Comparison of ENCODE assay signal across 13 cellular contexts in the genomic region with DNA sequence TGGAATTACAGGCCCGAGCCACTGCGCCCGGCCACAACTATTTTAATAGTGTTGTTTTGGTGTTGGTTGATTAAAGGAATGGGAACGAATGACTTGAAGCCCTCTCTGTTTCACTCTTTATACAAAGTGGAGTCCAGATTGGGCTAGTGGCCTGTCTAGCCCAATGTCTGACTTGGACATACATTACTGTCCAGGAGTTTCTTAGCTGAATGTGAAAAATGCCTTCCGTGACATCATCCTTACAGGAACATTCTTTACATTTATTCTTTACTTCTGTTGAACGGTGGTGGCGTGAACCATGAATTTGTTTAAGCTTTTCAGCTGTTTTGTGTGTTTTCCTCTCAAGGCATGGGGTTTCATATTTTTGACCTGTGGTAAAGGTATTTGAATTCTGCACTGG. TPM values are rescaled to one million over a fixed set of nuclear protein-coding genes. Genes with fewer than 3 reads are reported as not detected.
DNase-seq lines count a peak whose midpoint lies in the region; ATAC-seq and TF ChIP-seq lines count a peak whose summit lies in the region.
"Had no signal": no experiment of that assay in that cellular context is flagged by ENCODE, and none has a peak within 500 bp of the region (broad histone marks: within the 10 kb centered on the region; RNA-seq: fewer than 3 reads in every experiment).

No MANE protein-coding gene starts in this region.

- no peaks in the 10 kb centered on the region for H3K9me2 ChIP-seq in PC-9 (ENCODE audit: insufficient read depth)

- peaks cover 91% of the 10 kb centered on the region for H4K20me1 ChIP-seq in PC-9 (ENCODE audit: insufficient read depth)

- no peak for ATAC-seq in activated CD8-positive, alpha-beta T cell treated with anti-CD3 and anti-CD28 coated beads for 36 hours
- no peak for ATAC-seq in activated CD8-positive, alpha-beta T cell treated with anti-CD3 and anti-CD28 coated beads, Interleukin-2, amount 10 ng/mL, durations not matched to agents 7 days and 5 days
- ATAC-seq in left cardiac atrium: no peak
- ATAC-seq: esophagus mucosa had no signal

- peaks cover 67% of the 10 kb centered on the region for H3K4me1 ChIP-seq in PC-9 (replicated peaks; ENCODE audit: insufficient read depth)
- H3K4me1 ChIP-seq in sigmoid colon: peaks cover 0 to 95% (median 91%) of the 10 kb centered on the region in 4 donors

- 75 to 85% methylated on average over 7 of the region's 7 CpGs for WGBS in sigmoid colon, 2 donors

- peaks cover 31% of the 10 kb centered on the region; the same call in 1 of the 2 replicates for H3K36me3 ChIP-seq in PC-9 (ENCODE audit: low read depth)
- no peaks in the 10 kb centered on the region for H3K36me3 ChIP-seq in sigmoid colon
- peaks cover 46% of the 10 kb centered on the region for H3K36me3 ChIP-seq in WERI-Rb-1
- H3K36me3 ChIP-seq: tibial artery had no signal

- H2AFZ ChIP-seq in PC-9: no peak overlapping the region

- no peaks in the 10 kb centered on the region for H3K9me3 ChIP-seq in PC-9 (ENCODE audit: insufficient read depth, low read depth)
- H3K9me3 ChIP-seq in sigmoid colon: no peaks in the 10 kb centered on the region
- no peaks in the 10 kb centered on the region for H3K9me3 ChIP-seq in WERI-Rb-1 (ENCODE audit: severe bottlenecking)
- H3K9me3 ChIP-seq: tibial artery had no signal

- H3K4me3 ChIP-seq in PC-9: no peak overlapping the region
- H3K4me3 ChIP-seq in sigmoid colon: no peak overlapping the region
- no peak overlapping the region for H3K4me3 ChIP-seq in WERI-Rb-1 (ENCODE audit: low read depth, low read length)
- H3K4me3 ChIP-seq: SK-N-MC, tibial artery had no signal

- POLR2A ChIA-PET in activated CD8-positive, alpha-beta T cell treated with anti-CD3 and anti-CD28 coated beads for 36 hours (lab: Charles Lee): no interaction called here
- POLR2A ChIA-PET in activated CD8-positive, alpha-beta T cell treated with anti-CD3 and anti-CD28 coated beads, Interleukin-2, amount 10 ng/mL, durations not matched to agents 7 days and 5 days (lab: Charles Lee): no interaction called here
- POLR2A ChIA-PET in PC-9 (lab: Charles Lee; ENCODE audit: unreplicated experiment): no interaction called here

- H3K4me3 Mint-ChIP-seq in activated CD8-positive, alpha-beta T cell treated with anti-CD3 and anti-CD28 coated beads for 36 hours: no peak overlapping the region
- H3K4me3 Mint-ChIP-seq in activated CD8-positive, alpha-beta T cell treated with anti-CD3 and anti-CD28 coated beads, Interleukin-2, amount 10 ng/mL, durations not matched to agents 7 days and 5 days: no peak overlapping the region

- no peak for TF ChIP-seq POLR2A in sigmoid colon (IDR thresholded peaks at IDR 0.05)

- H3K9me3 Mint-ChIP-seq in activated CD8-positive, alpha-beta T cell treated with anti-CD3 and anti-CD28 coated beads for 36 hours: no peaks in the 10 kb centered on the region
- H3K9me3 Mint-ChIP-seq in activated CD8-positive, alpha-beta T cell treated with anti-CD3 and anti-CD28 coated beads, Interleukin-2, amount 10 ng/mL, durations not matched to agents 7 days and 5 days (ENCODE audit: insufficient read depth): no peaks in the 10 kb centered on the region

- no peaks in the 10 kb centered on the region for H3K27me3 ChIP-seq in PC-9 (ENCODE audit: insufficient read depth, low read depth)
- no peaks in the 10 kb centered on the region for H3K27me3 ChIP-seq in sigmoid colon
- no peaks in the 10 kb centered on the region for H3K27me3 ChIP-seq in WERI-Rb-1 (ENCODE audit: insufficient read depth, low read depth, severe bottlenecking)
- H3K27me3 ChIP-seq: tibial artery had no signal

- H3K79me2 ChIP-seq in PC-9 (ENCODE audit: low read depth): peaks cover 100% of the 10 kb centered on the region

- no peak for DNase-seq in activated CD8-positive, alpha-beta T cell treated with anti-CD3 and anti-CD28 coated beads for 36 hours
- no peak for DNase-seq in activated CD8-positive, alpha-beta T cell treated with anti-CD3 and anti-CD28 coated beads, Interleukin-2, amount 10 ng/mL, durations not matched to agents 7 days and 5 days
- no peak for DNase-seq in PC-9
- no peak for DNase-seq in epithelial cell of prostate (ENCODE audit: low read depth, low spot score)
- no peak for DNase-seq in sigmoid colon
- no peak for DNase-seq in WERI-Rb-1
- no peak for DNase-seq in HuH-7.5 (ENCODE audit: low spot score)
- no peak for DNase-seq in left cardiac atrium
- DNase-seq: NCI-H1092 treated with DMSO at 0.1 percent for 48 hours, occipital lobe, tibial artery had no signal

- H3F3A ChIP-seq in PC-9 (ENCODE audit: insufficient read depth, low read depth): peaks cover 59% of the 10 kb centered on the region

- no peaks in the 10 kb centered on the region for H3K27me3 Mint-ChIP-seq in activated CD8-positive, alpha-beta T cell treated with anti-CD3 and anti-CD28 coated beads for 36 hours
- H3K27me3 Mint-ChIP-seq in activated CD8-positive, alpha-beta T cell treated with anti-CD3 and anti-CD28 coated beads, Interleukin-2, amount 10 ng/mL, durations not matched to agents 7 days and 5 days (ENCODE audit: low read depth): no peaks in the 10 kb centered on the region

- H3K4me1 Mint-ChIP-seq in activated CD8-positive, alpha-beta T cell treated with anti-CD3 and anti-CD28 coated beads for 36 hours (ENCODE audit: low read depth): peaks cover 66% of the 10 kb centered on the region
- H3K4me1 Mint-ChIP-seq in activated CD8-positive, alpha-beta T cell treated with anti-CD3 and anti-CD28 coated beads, Interleukin-2, amount 10 ng/mL, durations not matched to agents 7 days and 5 days (ENCODE audit: low read depth): peaks cover 62% of the 10 kb centered on the region

- H3K27ac ChIP-seq in PC-9: peak overlapping the region; percentile 17; the same call in 1 of the 2 replicates
- H3K27ac ChIP-seq in epithelial cell of prostate: peak overlapping the region; percentile 96
- peak overlapping the region in 3 of 4 donors; percentile 19 to 52 (median 23) for H3K27ac ChIP-seq in sigmoid colon
- H3K27ac ChIP-seq in WERI-Rb-1: no peak overlapping the region

- peak overlapping the region; percentile 73 for H3K27ac Mint-ChIP-seq in activated CD8-positive, alpha-beta T cell treated with anti-CD3 and anti-CD28 coated beads for 36 hours
- no peak overlapping the region for H3K27ac Mint-ChIP-seq in activated CD8-positive, alpha-beta T cell treated with anti-CD3 and anti-CD28 coated beads, Interleukin-2, amount 10 ng/mL, durations not matched to agents 7 days and 5 days

- no peak for TF ChIP-seq CTCF in activated CD8-positive, alpha-beta T cell treated with anti-CD3 and anti-CD28 coated beads for 36 hours (IDR thresholded peaks at IDR 0.05)
- TF ChIP-seq CTCF in PC-9 (conservative IDR thresholded peaks at IDR 0.05): no peak
- TF ChIP-seq CTCF in sigmoid colon (IDR thresholded peaks at IDR 0.05): no peak
- no peak for TF ChIP-seq CTCF in WERI-Rb-1 (IDR thresholded peaks at IDR 0.05; ENCODE audit: low read depth, low read length)

- intact Hi-C loops in activated CD8-positive, alpha-beta T cell treated with anti-CD3 and anti-CD28 coated beads for 36 hours (cut with micrococcal nuclease): no loop called here
- intact Hi-C loops in PC-9 (cut with micrococcal nuclease; ENCODE audit: unreplicated experiment): no loop called here
- intact Hi-C loops in sigmoid colon (cut with DNase I): no loop called here
- intact Hi-C loops in left cardiac atrium (cut with DNase I): no loop called here

- CTCF ChIA-PET in activated CD8-positive, alpha-beta T cell treated with anti-CD3 and anti-CD28 coated beads for 36 hours (lab: Charles Lee): no interaction called here
- CTCF ChIA-PET in activated CD8-positive, alpha-beta T cell treated with anti-CD3 and anti-CD28 coated beads, Interleukin-2, amount 10 ng/mL, durations not matched to agents 7 days and 5 days (lab: Charles Lee): no interaction called here
- CTCF ChIA-PET in PC-9 (lab: Charles Lee): no interaction called here

- no peak for TF ChIP-seq EP300 in sigmoid colon (IDR thresholded peaks at IDR 0.05)

- no TSS peak for BruUV-seq in PC-9 (replicated peaks; lab: Mats Ljungman, UMichigan)

- H3K4me2 ChIP-seq in PC-9: peak overlapping the region; percentile 36

- H3K36me3 Mint-ChIP-seq in activated CD8-positive, alpha-beta T cell treated with anti-CD3 and anti-CD28 coated beads for 36 hours (ENCODE audit: low read depth): peaks cover 33% of the 10 kb centered on the region
- H3K36me3 Mint-ChIP-seq in activated CD8-positive, alpha-beta T cell treated with anti-CD3 and anti-CD28 coated beads, Interleukin-2, amount 10 ng/mL, durations not matched to agents 7 days and 5 days (ENCODE audit: low read depth): peaks cover 46% of the 10 kb centered on the region

RNA-seq across cellular contexts. Expression of gene RAC1, which starts 5.6 kb away (rescaled TPM):
- total RNA-seq in activated CD8-positive, alpha-beta T cell treated with anti-CD3 and anti-CD28 coated beads for 36 hours: 100 to 1,000 TPM; 143 to 152 TPM
- 100 to 1,000 TPM; 182 to 186 TPM for total RNA-seq in activated CD8-positive, alpha-beta T cell treated with anti-CD3 and anti-CD28 coated beads, Interleukin-2, amount 10 ng/mL, durations not matched to agents 7 days and 5 days
- total RNA-seq in PC-9 (2021) (480 and 482 TPM in 2 replicates), sigmoid colon (100 to 1,000 TPM; 117 to 170 (median 140) TPM), left cardiac atrium (100 to 1,000 TPM; 135 to 169 TPM)
- polyA plus RNA-seq in sigmoid colon: 100 to 1,000 TPM; 286 to 382 (median 352) TPM

RNA-seq across cellular contexts. Expression of gene FAM220A, which starts 31.1 kb away (rescaled TPM):
- 10 to 100 TPM; 10.7 to 11.3 TPM for total RNA-seq in activated CD8-positive, alpha-beta T cell treated with anti-CD3 and anti-CD28 coated beads for 36 hours
- total RNA-seq in activated CD8-positive, alpha-beta T cell treated with anti-CD3 and anti-CD28 coated beads, Interleukin-2, amount 10 ng/mL, durations not matched to agents 7 days and 5 days: 10 to 100 TPM; 11.6 to 16.7 TPM
- total RNA-seq in PC-9 (2021) (19.0 and 19.2 TPM in 2 replicates), sigmoid colon (10 to 100 TPM; 13.3 to 21.9 (median 20.3) TPM), left cardiac atrium (10 to 100 TPM; 16.6 to 16.7 TPM)
- polyA plus RNA-seq in sigmoid colon: 10 to 100 TPM in 2 of 3 donors, 1 to 10 TPM in 1; 8.9 to 13.6 (median 10.2) TPM
